In the genomic region with DNA sequence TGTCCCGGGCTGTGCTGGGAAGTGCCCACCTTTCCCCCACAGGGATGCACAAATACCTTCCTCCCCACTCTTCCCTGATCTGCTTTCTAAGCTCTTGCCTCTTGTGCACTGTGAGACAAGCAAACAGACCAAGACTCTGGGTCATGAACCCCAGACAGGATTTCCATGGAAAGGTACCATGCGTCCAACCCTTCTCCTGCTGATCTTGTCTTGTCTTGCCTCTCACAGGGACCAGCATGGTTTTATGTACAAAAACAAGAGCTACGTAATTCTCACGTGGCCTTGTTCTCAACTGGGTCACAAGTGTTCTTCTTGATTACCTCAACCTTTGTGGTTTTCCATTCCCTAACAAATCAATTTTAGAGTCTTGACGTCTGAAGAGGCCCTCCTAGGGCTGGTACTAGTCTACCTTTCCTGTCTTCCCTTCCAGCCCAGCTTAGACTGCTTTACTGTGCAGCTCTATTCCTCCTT, we compare ENCODE assay signal across 14 cellular contexts.
DNase-seq lines count a peak whose midpoint lies in the region; ATAC-seq and TF ChIP-seq lines count a peak whose summit lies in the region.
"Had no signal": no experiment of that assay in that cellular context is flagged by ENCODE, and none has a peak within 500 bp of the region (broad histone marks: within the 10 kb centered on the region; RNA-seq: fewer than 3 reads in every experiment).

No MANE protein-coding gene starts in this region.

- H3K79me2 ChIP-seq in GM23338 (replicated peaks; ENCODE audit: insufficient read depth) (no peaks in the 10 kb centered on the region), Karpas-422 (ENCODE audit: low read length) (no peaks in the 10 kb centered on the region)

- H3K27ac ChIP-seq in CD4-positive, CD25-positive, alpha-beta regulatory T cell (ENCODE audit: insufficient read depth, low read length, poor library complexity, severe bottlenecking): peak overlapping the region; percentile 77
- H3K27ac ChIP-seq in GM23338 (ENCODE audit: low read depth) (no peak overlapping the region; the same call in 1 of the 2 replicates), body of pancreas (peak overlapping the region; percentile 70 to 89 (median 88)), Karpas-422 (ENCODE audit: low read length) (no peak overlapping the region)
- H3K27ac ChIP-seq: SJSA1 had no signal

- no peak overlapping the region for H3K4me3 ChIP-seq in CD4-positive, CD25-positive, alpha-beta regulatory T cell (ENCODE audit: low read depth, low read length)
- H3K4me3 ChIP-seq in GM23338 (no peak overlapping the region), body of pancreas (no peak overlapping the region), Karpas-422 (ENCODE audit: low read length) (no peak overlapping the region)
- H3K4me3 ChIP-seq: SJSA1 had no signal

- H3K4me1 Mint-ChIP-seq in CD4-positive, CD25-positive, alpha-beta regulatory T cell: peaks cover 0 to 24% (median 12%) of the 10 kb centered on the region in 4 donors
- H3K4me1 Mint-ChIP-seq in GM23338 (peaks cover 35% of the 10 kb centered on the region), chondrocyte (ENCODE audit: low read depth) (peaks cover 40% of the 10 kb centered on the region)
- H3K4me1 Mint-ChIP-seq: stimulated activated naive CD8-positive, alpha-beta T cell treated with anti-CD3 and anti-CD28 coated beads, Interleukin-15, amount 100 ng/mL, for 72 hours had no signal

- H3K4me3 Mint-ChIP-seq in CD4-positive, CD25-positive, alpha-beta regulatory T cell: peak overlapping the region in 1 of 4 donors; percentile 3
- no peak overlapping the region for H3K4me3 Mint-ChIP-seq in GM23338
- no peak overlapping the region for H3K4me3 Mint-ChIP-seq in chondrocyte (ENCODE audit: unreplicated experiment)
- H3K4me3 Mint-ChIP-seq: stimulated activated naive CD8-positive, alpha-beta T cell treated with anti-CD3 and anti-CD28 coated beads, Interleukin-15, amount 100 ng/mL, for 72 hours had no signal

- no peak for TF ChIP-seq POLR2A in body of pancreas (IDR thresholded peaks at IDR 0.05)

- H3K4me2 ChIP-seq in GM23338: no peak overlapping the region
- H3K4me2 ChIP-seq in Karpas-422 (ENCODE audit: low read depth, low read length, poor library complexity, severe bottlenecking): no peak overlapping the region

- intact Hi-C loops in body of pancreas (cut with DNase I): no loop called here

- H3K36me3 ChIP-seq in CD4-positive, CD25-positive, alpha-beta regulatory T cell (ENCODE audit: control insufficient read depth, insufficient read depth, low read length): no peaks in the 10 kb centered on the region
- H3K36me3 ChIP-seq in GM23338 (ENCODE audit: insufficient read depth) (no peaks in the 10 kb centered on the region), body of pancreas (replicated peaks in 1 of 2; ENCODE audit: insufficient read depth in 1 of 2, low read depth in 2 of 2) (no peaks in the 10 kb centered on the region), Karpas-422 (ENCODE audit: insufficient read depth, low read length) (no peaks in the 10 kb centered on the region)
- H3K36me3 ChIP-seq: SJSA1 had no signal

- DNase-seq in CD4-positive, CD25-positive, alpha-beta regulatory T cell: peak in 1 of 3 donors; percentile 83
- DNase-seq in GM23338 (ENCODE audit: low spot score) (no peak), body of pancreas (peak in 2 of 4 donors; percentile 19 to 36), mucosa of gallbladder (ENCODE audit: low spot score) (peak; percentile 65), chondrocyte (ENCODE audit: low spot score) (no peak), Karpas-422 (no peak), HUDEP-2 (lab: John Stamatoyannopoulos, UW; ENCODE audit: unreplicated experiment in 76 of 76) (no peak)
- DNase-seq: foreskin melanocyte; left colon; NCI-H526; occipital lobe; stimulated activated CD4-positive, alpha-beta T cell treated with anti-CD3 and anti-CD28 coated beads, Interleukin-1b, Interleukin-23, amount 100 ng/mL, for 48 hours; stimulated activated naive CD8-positive, alpha-beta T cell treated with anti-CD3 and anti-CD28 coated beads, Interleukin-15, amount 100 ng/mL, for 72 hours had no signal

- peak in 1 of 2 donors; percentile 94 for ATAC-seq in CD4-positive, CD25-positive, alpha-beta regulatory T cell (ENCODE audit: low read depth in 2 of 2)
- no peak for ATAC-seq in GM23338
- ATAC-seq in body of pancreas: no peak
- ATAC-seq: left colon; stimulated activated naive CD8-positive, alpha-beta T cell treated with anti-CD3 and anti-CD28 coated beads, Interleukin-15, amount 100 ng/mL, for 72 hours had no signal

- WGBS in body of pancreas, 2 donors: 30 to 45% methylated on average over 5 of the region's 5 CpGs

- H2AFZ ChIP-seq in GM23338: peak overlapping the region; percentile 45
- no peak overlapping the region for H2AFZ ChIP-seq in Karpas-422 (ENCODE audit: low read length)

- H3K27me3 ChIP-seq in CD4-positive, CD25-positive, alpha-beta regulatory T cell (ENCODE audit: control insufficient read depth, insufficient read depth, low read length): no peaks in the 10 kb centered on the region
- H3K27me3 ChIP-seq in GM23338 (ENCODE audit: insufficient read depth) (no peaks in the 10 kb centered on the region), body of pancreas (no peaks in the 10 kb centered on the region), Karpas-422 (ENCODE audit: low read length) (no peaks in the 10 kb centered on the region)
- H3K27me3 ChIP-seq: SJSA1 had no signal

- H3K9me3 Mint-ChIP-seq in CD4-positive, CD25-positive, alpha-beta regulatory T cell: peaks cover 0 to 4% (median 0%) of the 10 kb centered on the region in 7 donors
- H3K9me3 Mint-ChIP-seq in GM23338 (no peaks in the 10 kb centered on the region), chondrocyte (ENCODE audit: low read depth) (no peaks in the 10 kb centered on the region)
- H3K9me3 Mint-ChIP-seq: stimulated activated naive CD8-positive, alpha-beta T cell treated with anti-CD3 and anti-CD28 coated beads, Interleukin-15, amount 100 ng/mL, for 72 hours had no signal

- H3K4me1 ChIP-seq in CD4-positive, CD25-positive, alpha-beta regulatory T cell (ENCODE audit: control insufficient read depth, insufficient read depth, low read length, poor library complexity, severe bottlenecking): no peaks in the 10 kb centered on the region
- H3K4me1 ChIP-seq in GM23338 (ENCODE audit: insufficient read depth) (peaks cover 27% of the 10 kb centered on the region), body of pancreas (peaks cover 74% of the 10 kb centered on the region), Karpas-422 (ENCODE audit: low read length) (peaks cover 14% of the 10 kb centered on the region)

- no peaks in the 10 kb centered on the region for H3K9me2 ChIP-seq in GM23338 (ENCODE audit: insufficient read depth)
- no peaks in the 10 kb centered on the region for H3K9me2 ChIP-seq in Karpas-422 (replicated peaks; ENCODE audit: insufficient read depth, low read length)

- H3K9ac ChIP-seq in Karpas-422 (ENCODE audit: low read length): no peak overlapping the region

- H3K27me3 Mint-ChIP-seq in CD4-positive, CD25-positive, alpha-beta regulatory T cell: no peaks in the 10 kb centered on the region
- peaks cover 8% of the 10 kb centered on the region for H3K27me3 Mint-ChIP-seq in GM23338 (ENCODE audit: insufficient read depth, low read depth, poor library complexity)
- H3K27me3 Mint-ChIP-seq in chondrocyte (ENCODE audit: low read depth): no peaks in the 10 kb centered on the region
- H3K27me3 Mint-ChIP-seq: stimulated activated naive CD8-positive, alpha-beta T cell treated with anti-CD3 and anti-CD28 coated beads, Interleukin-15, amount 100 ng/mL, for 72 hours had no signal

- no peaks in the 10 kb centered on the region for H3F3A ChIP-seq in GM23338 (replicated peaks; ENCODE audit: low read depth)

- H3K36me3 Mint-ChIP-seq in CD4-positive, CD25-positive, alpha-beta regulatory T cell: peaks cover 3% of the 10 kb centered on the region
- no peaks in the 10 kb centered on the region for H3K36me3 Mint-ChIP-seq in GM23338 (ENCODE audit: low read depth)
- no peaks in the 10 kb centered on the region for H3K36me3 Mint-ChIP-seq in chondrocyte (ENCODE audit: low read depth)

- no peaks in the 10 kb centered on the region for H4K20me1 ChIP-seq in GM23338 (replicated peaks; ENCODE audit: insufficient read depth)
- no peaks in the 10 kb centered on the region for H4K20me1 ChIP-seq in Karpas-422 (ENCODE audit: insufficient read depth, low read depth, low read length)

- H3K9me3 ChIP-seq in CD4-positive, CD25-positive, alpha-beta regulatory T cell (ENCODE audit: control insufficient read depth in 2 of 2, low read length in 2 of 2): no peaks in the 10 kb centered on the region
- H3K9me3 ChIP-seq in body of pancreas (no peaks in the 10 kb centered on the region), Karpas-422 (ENCODE audit: low read length) (no peaks in the 10 kb centered on the region)
- H3K9me3 ChIP-seq: SJSA1 had no signal

- TF ChIP-seq CTCF in GM23338 (conservative IDR thresholded peaks at IDR 0.05; ENCODE audit: low read depth in 2 of 2): no peak
- TF ChIP-seq CTCF in body of pancreas (IDR thresholded peaks at IDR 0.05): no peak
- TF ChIP-seq CTCF in chondrocyte (IDR thresholded peaks at IDR 0.05): no peak

- peak overlapping the region in 2 of 3 donors; percentile 3 to 95 for H3K27ac Mint-ChIP-seq in CD4-positive, CD25-positive, alpha-beta regulatory T cell
- H3K27ac Mint-ChIP-seq in GM23338: no peak overlapping the region
- no peak overlapping the region for H3K27ac Mint-ChIP-seq in chondrocyte (ENCODE audit: unreplicated experiment)
- H3K27ac Mint-ChIP-seq: stimulated activated naive CD8-positive, alpha-beta T cell treated with anti-CD3 and anti-CD28 coated beads, Interleukin-15, amount 100 ng/mL, for 72 hours had no signal

TF ChIP-seq in GM23338, 12 proteins besides CTCF, POLR2A, EP300 and RAD21 (continues in another document):
- TF ChIP-seq, protein P1, sequence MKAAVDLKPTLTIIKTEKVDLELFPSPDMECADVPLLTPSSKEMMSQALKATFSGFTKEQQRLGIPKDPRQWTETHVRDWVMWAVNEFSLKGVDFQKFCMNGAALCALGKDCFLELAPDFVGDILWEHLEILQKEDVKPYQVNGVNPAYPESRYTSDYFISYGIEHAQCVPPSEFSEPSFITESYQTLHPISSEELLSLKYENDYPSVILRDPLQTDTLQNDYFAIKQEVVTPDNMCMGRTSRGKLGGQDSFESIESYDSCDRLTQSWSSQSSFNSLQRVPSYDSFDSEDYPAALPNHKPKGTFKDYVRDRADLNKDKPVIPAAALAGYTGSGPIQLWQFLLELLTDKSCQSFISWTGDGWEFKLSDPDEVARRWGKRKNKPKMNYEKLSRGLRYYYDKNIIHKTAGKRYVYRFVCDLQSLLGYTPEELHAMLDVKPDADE (IDR thresholded peaks at IDR 0.05): no peak
- TF ChIP-seq POLR2AphosphoS5 (IDR thresholded peaks at IDR 0.05; ENCODE audit: low read depth): no peak
- no peak for TF ChIP-seq EZH2phosphoT487 (IDR thresholded peaks at IDR 0.05; ENCODE audit: unreplicated experiment)
- TF ChIP-seq JUNB (IDR thresholded peaks at IDR 0.05; ENCODE audit: unreplicated experiment): no peak
- no peak for TF ChIP-seq NANOG (IDR thresholded peaks at IDR 0.05; ENCODE audit: borderline replicate concordance)
- no peak for TF ChIP-seq ZNF331 (CRISPR knock-in tag; IDR thresholded peaks at IDR 0.05; ENCODE audit: low read depth)

Comparison
In these comparisons a context has a peak if more than half of its experiments do, and no peak if none do; other contexts are left out.
1. H3K27ac ChIP-seq: peak in CD4-positive, CD25-positive, alpha-beta regulatory T cell (single experiment) and body of pancreas (4 of 4); none in GM23338 (single experiment) and Karpas-422 (single experiment).
2. H3K27ac Mint-ChIP-seq: peak in CD4-positive, CD25-positive, alpha-beta regulatory T cell (2 of 3); none in GM23338 (single experiment) and chondrocyte (single experiment).